27 cellular contexts compared by ENCODE assay signal in genomic region chr3:127408022-127408683, GRCh38.
A peak's percentile ranks its signal among the peaks of the same experiment; 100 is the strongest.
DNase-seq lines count a peak whose midpoint lies in the region; ATAC-seq, FAIRE-seq and TF ChIP-seq lines count a peak whose summit lies in the region.
"Had no signal": no experiment of that assay in that cellular context is flagged by ENCODE, and none has a peak within 500 bp of the region (broad histone marks: within the 10 kb centered on the region; RNA-seq: fewer than 3 reads in every experiment).

No MANE protein-coding gene starts in this region.

- peak; percentile 38 for DNase-seq in activated effector memory CD4-positive, alpha-beta T cell treated with anti-CD3 and anti-CD28 coated beads, Interleukin-2, amount 50 U/mL, for 16 hours
- DNase-seq in activated effector memory CD4-positive, alpha-beta T cell treated with Interleukin-2 at 50 U/mL for 16 hours = no peak
- DNase-seq in H1 (ENCODE audit: low read depth in 1 of 2, low spot score in 2 of 2) (no peak), neuronal stem cell (ENCODE audit: low spot score) (no peak), MG63 (no peak), small intestine (no peak), GDM1 (lab: John Stamatoyannopoulos, UW) (no peak)
- DNase-seq: activated CD4-positive, alpha-beta T cell treated with anti-CD3 and anti-CD28 coated beads, Interleukin-2, amount 50 U/mL, for 48 hours; amygdala; CD4-positive, CD25-positive, alpha-beta regulatory T cell; effector CD4-positive, alpha-beta T cell; NCI-H1092 treated with DMSO at 0.1 percent for 48 hours; NCI-H187 treated with DMSO at 0.1 percent for 48 hours; NCI-H510A treated with DMSO at 0.1 percent for 48 hours; OCI-M1; psoas muscle; substantia nigra; trophoblast cell had no signal

- H3K79me1 ChIP-seq in H1 (ENCODE audit: low read depth, low read length) = no peaks in the 10 kb centered on the region
- no peaks in the 10 kb centered on the region for H3K79me1 ChIP-seq in neuronal stem cell (ENCODE audit: low read depth, low read length)

- peaks cover 0 to 14% (median 2%) of the 10 kb centered on the region in 4 experiments; a peak in 4 of 7 replicates for H3K4me1 ChIP-seq in H1 (replicated peaks in 1 of 4; ENCODE audit: control insufficient read depth in 3 of 4, insufficient read depth in 4 of 4, low read length in 3 of 4)
- H3K4me1 ChIP-seq in neuronal stem cell (ENCODE audit: control insufficient read depth in 2 of 2, insufficient read depth in 1 of 2, low read depth in 1 of 2, low read length in 2 of 2) = peaks cover 39 to 55% of the 10 kb centered on the region in 2 donors
- H3K4me1 ChIP-seq in small intestine (ENCODE audit: control insufficient read depth in 2 of 2, insufficient read depth in 1 of 2, low read depth in 1 of 2, low read length in 1 of 2) = no peaks in the 10 kb centered on the region
- H3K4me1 ChIP-seq: breast epithelium, psoas muscle had no signal

- H2BK15ac ChIP-seq in H1 (ENCODE audit: low read length) (no peak overlapping the region; the same call in 1 of the 2 replicates), neuronal stem cell (ENCODE audit: low read length) (peak overlapping the region; percentile 69)

- H3K14ac ChIP-seq in H1 (ENCODE audit: insufficient read length) (no peak overlapping the region), neuronal stem cell (ENCODE audit: low read length) (no peak overlapping the region)

- no peak overlapping the region for H3K4me2 ChIP-seq in H1 (ENCODE audit: insufficient read depth in 1 of 2, low read depth in 2 of 2, low read length in 2 of 2)
- H3K4me2 ChIP-seq in neuronal stem cell (ENCODE audit: insufficient read depth, low read length, poor library complexity, severe bottlenecking) = no peak overlapping the region

- H3K9ac ChIP-seq in H1 (replicated peaks in 1 of 4; ENCODE audit: extremely low read depth in 1 of 4, low read depth in 3 of 4, low read length in 3 of 4) = no peak overlapping the region
- H3K9ac ChIP-seq in neuronal stem cell (ENCODE audit: low read depth, low read length, poor library complexity) = no peak overlapping the region

- no peak overlapping the region for H4K5ac ChIP-seq in H1 (ENCODE audit: insufficient read length, low read depth, low read length)

- H3K4me3 ChIP-seq in H1 (ENCODE audit: extremely low read depth in 1 of 4, insufficient read depth in 2 of 4, low read depth in 3 of 4, low read length in 4 of 4) (no peak overlapping the region), neuronal stem cell (ENCODE audit: low read length in 2 of 2) (no peak overlapping the region), MG63 (no peak overlapping the region), small intestine (ENCODE audit: low read depth in 1 of 2, low read length in 2 of 2) (no peak overlapping the region)
- H3K4me3 ChIP-seq: breast epithelium, psoas muscle, SK-N-MC had no signal

- no peaks in the 10 kb centered on the region; a peak in 1 of 7 replicates for H3K27me3 ChIP-seq in H1 (replicated peaks in 1 of 4; ENCODE audit: control insufficient read depth in 3 of 4, extremely low read depth in 1 of 4, insufficient read depth in 3 of 4, low read length in 3 of 4)
- H3K27me3 ChIP-seq in neuronal stem cell (ENCODE audit: control insufficient read depth in 3 of 3, insufficient read depth in 3 of 3, low read depth in 1 of 3, low read length in 3 of 3) = no peaks in the 10 kb centered on the region
- H3K27me3 ChIP-seq in MG63 = no peaks in the 10 kb centered on the region
- H3K27me3 ChIP-seq in small intestine (ENCODE audit: control insufficient read depth in 2 of 2, insufficient read depth in 2 of 2, low read length in 2 of 2) = peaks cover 0 to 11% of the 10 kb centered on the region in 2 donors
- H3K27me3 ChIP-seq: breast epithelium had no signal

- H4K20me1 ChIP-seq in H1 (replicated peaks in 1 of 2; ENCODE audit: control insufficient read depth in 1 of 2, insufficient read depth in 2 of 2, low read length in 2 of 2) = no peaks in the 10 kb centered on the region

- no peak overlapping the region for H2AFZ ChIP-seq in H1 (ENCODE audit: low read length)
- H2AFZ ChIP-seq in neuronal stem cell (ENCODE audit: low read length) = peak overlapping the region; percentile 48

- H2BK120ac ChIP-seq in H1 (replicated peaks; ENCODE audit: low read depth, low read length) (no peak overlapping the region), neuronal stem cell (ENCODE audit: low read depth, low read length) (no peak overlapping the region)

- no peak for TF ChIP-seq POLR2A in H1 (IDR thresholded peaks at IDR 0.05; ENCODE audit: control extremely low read depth in 1 of 2, low read depth in 2 of 2, low read length in 2 of 2)

- H3K23me2 ChIP-seq in H1 (ENCODE audit: low read depth, low read length) = no peaks in the 10 kb centered on the region

- TF ChIP-seq RAD21 in H1 (IDR thresholded peaks at IDR 0.05 in 1 of 2, conservative IDR thresholded peaks at IDR 0.05 in 1 of 2; ENCODE audit: low read depth in 2 of 2, low read length in 2 of 2) = no peak

- TF ChIP-seq CTCF in H1 (IDR thresholded peaks at IDR 0.05; ENCODE audit: control extremely low read depth in 1 of 3, insufficient read depth in 1 of 3, low read depth in 1 of 3, low read length in 3 of 3) = no peak

- no peak overlapping the region for H2BK20ac ChIP-seq in H1 (ENCODE audit: low read length)

- FAIRE-seq in H1 (lab: Jason Lieb, UNC) (no peak), small intestine (lab: Jason Lieb, UNC) (no peak)
- FAIRE-seq: A204.1, TTC549 had no signal

- peak overlapping the region; percentile 27; the same call in 1 of the 2 replicates for H2BK12ac ChIP-seq in H1 (ENCODE audit: low read depth, low read length)
- H2BK12ac ChIP-seq in neuronal stem cell (ENCODE audit: low read length) = peak overlapping the region; percentile 4

- no peak overlapping the region for H3K56ac ChIP-seq in H1 (replicated peaks; ENCODE audit: insufficient read length, low read depth, low read length)

- H3K27ac ChIP-seq in H1 (ENCODE audit: low read depth, low read length) = no peak overlapping the region
- H3K27ac ChIP-seq in neuronal stem cell (replicated peaks; ENCODE audit: low read length) = no peak overlapping the region
- no peak overlapping the region for H3K27ac ChIP-seq in small intestine (ENCODE audit: low read depth in 1 of 2, low read length in 1 of 2)
- H3K27ac ChIP-seq: breast epithelium, epithelial cell of prostate, psoas muscle, SK-N-MC had no signal

- H3K36me3 ChIP-seq in H1 (ENCODE audit: control insufficient read depth in 2 of 4, insufficient read depth in 4 of 4, low read length in 3 of 4) = no peaks in the 10 kb centered on the region
- no peaks in the 10 kb centered on the region for H3K36me3 ChIP-seq in neuronal stem cell (replicated peaks in 1 of 2; ENCODE audit: control insufficient read depth in 2 of 2, insufficient read depth in 2 of 2, low read length in 2 of 2)
- H3K36me3 ChIP-seq in MG63 = no peaks in the 10 kb centered on the region
- H3K36me3 ChIP-seq in small intestine (ENCODE audit: control insufficient read depth in 2 of 2, insufficient read depth in 2 of 2, low read length in 2 of 2) = no peaks in the 10 kb centered on the region
- H3K36me3 ChIP-seq: breast epithelium had no signal

- H3K9me3 ChIP-seq in H1 (ENCODE audit: insufficient read depth in 2 of 2, low read depth in 1 of 2, low read length in 1 of 2) (no peaks in the 10 kb centered on the region), neuronal stem cell (replicated peaks in 1 of 2; ENCODE audit: control insufficient read depth in 2 of 2, insufficient read depth in 1 of 2, low read depth in 1 of 2, low read length in 2 of 2) (no peaks in the 10 kb centered on the region), MG63 (no peaks in the 10 kb centered on the region), small intestine (ENCODE audit: control insufficient read depth, low read depth) (no peaks in the 10 kb centered on the region)
- H3K9me3 ChIP-seq: breast epithelium, psoas muscle had no signal

- H4K8ac ChIP-seq in H1 (ENCODE audit: extremely low read depth, insufficient read depth, low read length) = no peak overlapping the region
- H4K8ac ChIP-seq in neuronal stem cell (ENCODE audit: low read depth, low read length) = no peak overlapping the region

- POLR2A ChIA-PET in H1 (lab: Charles Lee; ENCODE audit: partially characterized antibody) = interaction anchor here (1.0 kb wide), 1 partner anchor 13 kb away, joined by 3 read pairs; no protein-coding TSS in a partner anchor

- H2BK5ac ChIP-seq in H1 (ENCODE audit: low read depth, low read length) = no peak overlapping the region
- peak overlapping the region; percentile 57 for H2BK5ac ChIP-seq in neuronal stem cell (ENCODE audit: low read length)

- ATAC-seq in GM21381 (IDR thresholded peaks at IDR 0.05; ENCODE audit: unreplicated experiment) = no peak
- ATAC-seq: activated CD4-positive, CD25-positive, alpha-beta regulatory T cell treated with anti-CD3 and anti-CD28 coated beads, Interleukin-2, amount 50 U/mL, for 24 hours; left lobe of liver; psoas muscle; stimulated activated memory B cell treated with anti-CD40 and anti-IgM and Interleukin-4, amounts not matched to agents 10 μg/mL and 1 μg/mL and 100 μg/mL, for 72 hours had no signal

- 94% methylated on average over 12 of the region's 15 CpGs; no CpG with 5 or more reads in 1 of the 2 experiments for WGBS in H1 (ENCODE audit: extremely low coverage in 1 of 2, insufficient coverage in 1 of 2, insufficient read length in 1 of 2, insufficient replicate concordance in 2 of 2, low coverage in 1 of 2, low lambda C conversion rate in 2 of 2, missing lambda C conversion rate in 1 of 2), 2 experiments
- no CpG with 5 or more reads among the region's 15 CpGs for WGBS in neuronal stem cell (ENCODE audit: extremely low coverage in 2 of 2, insufficient read length in 2 of 2, insufficient replicate concordance in 1 of 2), 2 donors
- 73 to 83% (median 80%) methylated on average over 15 of the region's 15 CpGs for whole genome bisulfite sequencing in small intestine, 3 donors

- no peaks in the 10 kb centered on the region for H3K79me2 ChIP-seq in H1 (ENCODE audit: control insufficient read depth in 1 of 2, insufficient read depth in 2 of 2, low read length in 2 of 2)

- H3K18ac ChIP-seq in H1 (ENCODE audit: extremely low read depth, low read length) = no peak overlapping the region
- H3K18ac ChIP-seq in neuronal stem cell (ENCODE audit: low read length) = peak overlapping the region; percentile 61

- no peak overlapping the region for H2AK5ac ChIP-seq in H1 (ENCODE audit: low read depth, low read length)
- peak overlapping the region; percentile 93 for H2AK5ac ChIP-seq in neuronal stem cell (ENCODE audit: low read depth, low read length)

- TF ChIP-seq EP300 in H1 (IDR thresholded peaks at IDR 0.05; ENCODE audit: borderline replicate concordance in 1 of 2, low read depth in 2 of 2, low read length in 2 of 2) = no peak

- peak overlapping the region; percentile 20 for H4K91ac ChIP-seq in H1 (replicated peaks; ENCODE audit: insufficient read length, low read length)
- no peak overlapping the region for H4K91ac ChIP-seq in neuronal stem cell (ENCODE audit: low read depth, low read length, poor library complexity)

- no peak overlapping the region for H3K4ac ChIP-seq in H1 (replicated peaks; ENCODE audit: insufficient read length, low read depth, low read length)
- no peak overlapping the region for H3K4ac ChIP-seq in neuronal stem cell (ENCODE audit: low read length)

- CTCF ChIA-PET in H1 (lab: Charles Lee; ENCODE audit: partially characterized antibody) = interaction anchor here (0.7 to 2.8 kb wide), 10 partner anchors 11 to 741 kb away, joined by 3 to 12 read pairs (median 3); no protein-coding TSS in a partner anchor

- H3K23ac ChIP-seq in H1 (ENCODE audit: insufficient read length) (no peak overlapping the region), neuronal stem cell (ENCODE audit: low read depth, low read length, poor library complexity) (no peak overlapping the region)
